Comparison of ENCODE assay signal across 18 cellular contexts in the genomic region with DNA sequence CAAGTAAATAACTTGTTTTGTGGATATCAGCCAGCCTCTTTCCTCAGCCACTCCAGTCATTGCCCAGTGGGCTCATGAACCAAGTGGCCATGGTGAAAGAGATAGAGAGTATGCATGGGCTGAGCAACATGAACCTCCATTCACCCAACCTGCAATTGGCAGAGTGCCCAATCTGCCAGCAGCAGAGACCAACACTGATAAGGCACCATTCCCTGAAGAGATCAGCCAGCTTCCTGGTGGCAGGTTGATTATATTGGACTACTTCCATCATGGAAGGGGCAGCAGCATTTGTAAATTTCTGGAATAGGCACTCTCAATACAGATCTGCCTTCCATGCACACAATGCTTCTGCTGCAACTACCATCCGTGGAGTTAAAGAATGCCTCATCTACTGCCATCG. TPM values are rescaled to one million over a fixed set of nuclear protein-coding genes. Genes with fewer than 3 reads are reported as not detected.
DNase-seq lines count a peak whose midpoint lies in the region; FAIRE-seq and TF ChIP-seq lines count a peak whose summit lies in the region.
"Had no signal": no experiment of that assay in that cellular context is flagged by ENCODE, and none has a peak within 500 bp of the region (broad histone marks: within the 10 kb centered on the region; RNA-seq: fewer than 3 reads in every experiment).

No MANE protein-coding gene starts in this region.

- H3K9me3 Mint-ChIP-seq in neural progenitor cell, result peaks cover 11% of the 10 kb centered on the region

- DNase-seq in COLO668 (lab: John Stamatoyannopoulos, UW; ENCODE audit: unreplicated experiment) (peak; percentile 51), DMS79 (lab: John Stamatoyannopoulos, UW) (peak; percentile 21), NCI-H2196 treated with DMSO at 0.1 percent for 48 hours (lab: John Stamatoyannopoulos, UW; ENCODE audit: unreplicated experiment) (peak; percentile 44), H1 (ENCODE audit: low read depth in 1 of 2, low spot score in 2 of 2) (peak in 1 of 2 experiments; percentile 23), pons (ENCODE audit: low spot score) (no peak), neural progenitor cell (ENCODE audit: low spot score) (no peak)
- no peak for DNase-seq in activated CD4-positive, alpha-beta T cell treated with anti-CD3 and anti-CD28 coated beads, Interleukin-2, amount 50 U/mL, for 48 hours
- DNase-seq: CD8-positive, alpha-beta memory T cell; GM23248; head of caudate nucleus; KG1; right cardiac atrium; thyroid gland had no signal

- no peaks in the 10 kb centered on the region for H3K79me1 ChIP-seq in H1 (ENCODE audit: low read depth, low read length)

- no peak overlapping the region for H3K4ac ChIP-seq in H1 (replicated peaks; ENCODE audit: insufficient read length, low read depth, low read length)

- no peak for TF ChIP-seq CTCF in H1 (IDR thresholded peaks at IDR 0.05; ENCODE audit: control extremely low read depth in 1 of 3, insufficient read depth in 1 of 3, low read depth in 1 of 3, low read length in 3 of 3)
- TF ChIP-seq CTCF in neural progenitor cell (IDR thresholded peaks at IDR 0.05), result no peak

- WGBS in H1 (ENCODE audit: extremely low coverage in 1 of 2, insufficient coverage in 1 of 2, insufficient read length in 1 of 2, insufficient replicate concordance in 2 of 2, low coverage in 1 of 2, low lambda C conversion rate in 2 of 2, missing lambda C conversion rate in 1 of 2), 2 experiments, result 98% methylated on average over 2 of the region's 2 CpGs; no CpG with 5 or more reads in 1 of the 2 experiments

- no peak overlapping the region for H2BK5ac ChIP-seq in H1 (ENCODE audit: low read depth, low read length)

- no peak overlapping the region for H2AFZ ChIP-seq in H1 (ENCODE audit: low read length)
- H2AFZ ChIP-seq in neural progenitor cell (replicated peaks), result no peak overlapping the region
- H2AFZ ChIP-seq: GM23248, PC-9 had no signal

- POLR2A ChIA-PET in H1 (lab: Charles Lee; ENCODE audit: partially characterized antibody), result interaction anchor here (1.8 to 3.6 kb wide), 2 partner anchors 9 to 11 kb away, joined by 7 to 11 read pairs; partner anchors contain the start of gene MCF2L2

- no peak overlapping the region for H3K14ac ChIP-seq in H1 (ENCODE audit: insufficient read length)

- TF ChIP-seq EP300 in H1 (IDR thresholded peaks at IDR 0.05; ENCODE audit: borderline replicate concordance in 1 of 2, low read depth in 2 of 2, low read length in 2 of 2), result no peak

- no peak overlapping the region for H3K27ac Mint-ChIP-seq in neural progenitor cell
- H3K27ac Mint-ChIP-seq: activated T-helper 2 cell treated with anti-CD3 and anti-CD28 coated beads, Interferon-gamma antibody, Interleukin-2, Interleukin-4, amounts not matched to agents 10 μg/mL and 5 μg/mL and 100 μg/mL, durations not matched to agents 14 hours and 24 hours and 36 hours; CD8-positive, alpha-beta memory T cell; stimulated activated memory B cell treated with anti-CD40 and anti-IgM and Interleukin-4, amounts not matched to agents 10 μg/mL and 1 μg/mL and 100 μg/mL, for 72 hours had no signal

- TF ChIP-seq POLR2A in H1 (IDR thresholded peaks at IDR 0.05; ENCODE audit: control extremely low read depth in 1 of 2, low read depth in 2 of 2, low read length in 2 of 2), result no peak

- H3K4me1 ChIP-seq in H1 (replicated peaks in 1 of 4; ENCODE audit: control insufficient read depth in 3 of 4, insufficient read depth in 4 of 4, low read length in 3 of 4) (peaks cover 7 to 26% (median 20%) of the 10 kb centered on the region in 4 experiments; a peak in 6 of 7 replicates), neural progenitor cell (peaks cover 36% of the 10 kb centered on the region)

- H3K9me3 ChIP-seq in H1 (ENCODE audit: insufficient read depth in 2 of 2, low read depth in 1 of 2, low read length in 1 of 2) (no peaks in the 10 kb centered on the region), neural progenitor cell (ENCODE audit: low read depth) (no peaks in the 10 kb centered on the region)
- H3K9me3 ChIP-seq: thyroid gland had no signal

- H3K9ac ChIP-seq in H1 (replicated peaks in 1 of 4; ENCODE audit: extremely low read depth in 1 of 4, low read depth in 3 of 4, low read length in 3 of 4) (no peak overlapping the region), neural progenitor cell (no peak overlapping the region)
- H3K9ac ChIP-seq: GM23248 had no signal

- no peak overlapping the region for H2BK120ac ChIP-seq in H1 (replicated peaks; ENCODE audit: low read depth, low read length)

- no peak overlapping the region for H3K18ac ChIP-seq in H1 (ENCODE audit: extremely low read depth, low read length)

- peaks cover 2% of the 10 kb centered on the region; the same call in 1 of the 2 replicates for H3K23me2 ChIP-seq in H1 (ENCODE audit: low read depth, low read length)

- H4K20me1 ChIP-seq in H1 (replicated peaks in 1 of 2; ENCODE audit: control insufficient read depth in 1 of 2, insufficient read depth in 2 of 2, low read length in 2 of 2), result no peaks in the 10 kb centered on the region
- no peaks in the 10 kb centered on the region for H4K20me1 ChIP-seq in neural progenitor cell (ENCODE audit: low read depth)

- H4K8ac ChIP-seq in H1 (ENCODE audit: extremely low read depth, insufficient read depth, low read length), result no peak overlapping the region

- TF ChIP-seq RAD21 in H1 (IDR thresholded peaks at IDR 0.05 in 1 of 2, conservative IDR thresholded peaks at IDR 0.05 in 1 of 2; ENCODE audit: low read depth in 2 of 2, low read length in 2 of 2), result no peak

- H3K36me3 ChIP-seq in H1 (ENCODE audit: control insufficient read depth in 2 of 4, insufficient read depth in 4 of 4, low read length in 3 of 4) (no peaks in the 10 kb centered on the region), neural progenitor cell (no peaks in the 10 kb centered on the region)
- H3K36me3 ChIP-seq: neutrophil, thyroid gland had no signal

- H3K36me3 Mint-ChIP-seq in neural progenitor cell, result no peaks in the 10 kb centered on the region

- no peak for FAIRE-seq in H1 (lab: Jason Lieb, UNC)

- no peak overlapping the region for H2BK15ac ChIP-seq in H1 (ENCODE audit: low read length)

- no peak overlapping the region for H4K91ac ChIP-seq in H1 (replicated peaks; ENCODE audit: insufficient read length, low read length)

- no peak overlapping the region for H2AK5ac ChIP-seq in H1 (ENCODE audit: low read depth, low read length)

- no peak overlapping the region for H3K4me2 ChIP-seq in H1 (ENCODE audit: insufficient read depth in 1 of 2, low read depth in 2 of 2, low read length in 2 of 2)
- no peak overlapping the region for H3K4me2 ChIP-seq in neural progenitor cell
- H3K4me2 ChIP-seq: PC-9 had no signal

- H3K4me3 Mint-ChIP-seq in neural progenitor cell, result no peak overlapping the region
- H3K4me3 Mint-ChIP-seq: stimulated activated memory B cell treated with anti-CD40 and anti-IgM and Interleukin-4, amounts not matched to agents 10 μg/mL and 1 μg/mL and 100 μg/mL, for 72 hours had no signal

- no peak overlapping the region for H4K5ac ChIP-seq in H1 (ENCODE audit: insufficient read length, low read depth, low read length)

- H3K27ac ChIP-seq in H1 (ENCODE audit: low read depth, low read length) (no peak overlapping the region), neural progenitor cell (no peak overlapping the region)
- H3K27ac ChIP-seq: coronary artery, GM23248, neutrophil, PC-9, thyroid gland had no signal

- peaks cover under 1% of the 10 kb centered on the region for H3K27me3 Mint-ChIP-seq in neural progenitor cell (ENCODE audit: insufficient read depth, low read depth)
- H3K27me3 Mint-ChIP-seq: stimulated activated memory B cell treated with anti-CD40 and anti-IgM and Interleukin-4, amounts not matched to agents 10 μg/mL and 1 μg/mL and 100 μg/mL, for 72 hours had no signal

- H3K4me3 ChIP-seq in H1 (ENCODE audit: extremely low read depth in 1 of 4, insufficient read depth in 2 of 4, low read depth in 3 of 4, low read length in 4 of 4) (no peak overlapping the region), neural progenitor cell (no peak overlapping the region)
- H3K4me3 ChIP-seq: coronary artery, GM23248, PC-9, thyroid gland had no signal

- H3K56ac ChIP-seq in H1 (replicated peaks; ENCODE audit: insufficient read length, low read depth, low read length), result no peak overlapping the region

- peaks cover 32% of the 10 kb centered on the region for H3F3A ChIP-seq in neural progenitor cell (ENCODE audit: low read depth)

- H2BK12ac ChIP-seq in H1 (ENCODE audit: low read depth, low read length), result peak overlapping the region; percentile 68; the same call in 1 of the 2 replicates

- no peaks in the 10 kb centered on the region; a peak in 1 of 7 replicates for H3K27me3 ChIP-seq in H1 (replicated peaks in 1 of 4; ENCODE audit: control insufficient read depth in 3 of 4, extremely low read depth in 1 of 4, insufficient read depth in 3 of 4, low read length in 3 of 4)
- H3K27me3 ChIP-seq in neural progenitor cell, result no peaks in the 10 kb centered on the region
- H3K27me3 ChIP-seq: thyroid gland had no signal

- CTCF ChIA-PET in H1 (lab: Charles Lee; ENCODE audit: partially characterized antibody), result interaction anchor here (0.6 kb wide), 1 partner anchor 60 kb away, joined by 3 read pairs; no protein-coding TSS in a partner anchor

- no peak overlapping the region for H3K23ac ChIP-seq in H1 (ENCODE audit: insufficient read length)

- H2BK20ac ChIP-seq in H1 (ENCODE audit: low read length), result 0 out of 2 replicates have a peak overlapping the region, but pooled peaks have one; percentile 50

- H3K4me1 Mint-ChIP-seq in neural progenitor cell, result peaks cover 27% of the 10 kb centered on the region
- H3K4me1 Mint-ChIP-seq: CD8-positive, alpha-beta memory T cell had no signal

- H3K79me2 ChIP-seq in H1 (ENCODE audit: control insufficient read depth in 1 of 2, insufficient read depth in 2 of 2, low read length in 2 of 2), result no peaks in the 10 kb centered on the region
- H3K79me2 ChIP-seq in neural progenitor cell (ENCODE audit: low read depth), result no peaks in the 10 kb centered on the region

TF ChIP-seq in H1, 55 proteins besides CTCF, POLR2A, EP300 and RAD21:
- no peak for TF ChIP-seq KDM4A (IDR thresholded peaks at IDR 0.05; ENCODE audit: low read depth, low read length, severe bottlenecking)
- no peak for TF ChIP-seq TAF1 (IDR thresholded peaks at IDR 0.05; ENCODE audit: low read depth, low read length)
- no peak for TF ChIP-seq GABPA (IDR thresholded peaks at IDR 0.05; ENCODE audit: borderline replicate concordance, insufficient read depth, low read length)
TF ChIP-seq in H1: peak in this region for 0.

RNA-seq across cellular contexts. Expression of gene MCF2L2, which starts 10.3 kb away (rescaled TPM):
- 12.2 and 13.7 TPM in 2 replicates for total RNA-seq in H1 (2021; fragmentation: NEBNext Ultra II Directional; extraction: Animal tissue kit (Norgen Biotek cat#: 25700))
- 4.1 and 4.2 TPM in 2 replicates for polyA plus RNA-seq in H1 (2011; rRNA removed)
- 5.8 TPM for polyA plus RNA-seq in H1 (2011; cell fraction: cytosol; rRNA removed)
- polyA plus RNA-seq in H1 (2011; cell fraction: nucleus; rRNA removed), result 15.6 TPM
- 5.2 to 8.0 TPM (median 5.7 TPM) in 4 replicates for polyA plus RNA-seq in H1 (2012, experiment 1 of 2)
- 0.46 TPM for polyA plus RNA-seq in H1 (2012, experiment 2 of 2)
- 4.7 TPM for polyA plus RNA-seq in H1 (2013, experiment 1 of 2)
- polyA plus RNA-seq in H1 (2013, experiment 2 of 2), result 4.2 TPM
- polyA minus RNA-seq in H1 (2011; rRNA and poly(A)+ RNA removed), result 17.6 and 18.9 TPM in 2 replicates
- polyA minus RNA-seq in H1 (2011; cell fraction: cytosol; rRNA and poly(A)+ RNA removed), result 10.4 TPM
- 25.9 TPM for polyA minus RNA-seq in H1 (2011; cell fraction: nucleus; rRNA and poly(A)+ RNA removed)
- 10.4 and 11.1 TPM in 2 replicates for total RNA-seq in neural progenitor cell (ENCODE audit: low replicate concordance)
- total RNA-seq: GM23248 had no signal
- polyA plus RNA-seq: GM23248 had no signal

Comparison
In these comparisons a context has a peak if more than half of its experiments do, and no peak if none do; other contexts are left out.
1. DNase-seq: peak in COLO668 (single experiment), DMS79 (single experiment) and NCI-H2196 treated with DMSO at 0.1 percent for 48 hours (single experiment); none in pons (single experiment), activated CD4-positive, alpha-beta T cell treated with anti-CD3 and anti-CD28 coated beads, Interleukin-2, amount 50 U/mL, for 48 hours (0 of 2) and neural progenitor cell (single experiment).